8 cellular contexts compared by ENCODE assay signal in the genomic region with DNA sequence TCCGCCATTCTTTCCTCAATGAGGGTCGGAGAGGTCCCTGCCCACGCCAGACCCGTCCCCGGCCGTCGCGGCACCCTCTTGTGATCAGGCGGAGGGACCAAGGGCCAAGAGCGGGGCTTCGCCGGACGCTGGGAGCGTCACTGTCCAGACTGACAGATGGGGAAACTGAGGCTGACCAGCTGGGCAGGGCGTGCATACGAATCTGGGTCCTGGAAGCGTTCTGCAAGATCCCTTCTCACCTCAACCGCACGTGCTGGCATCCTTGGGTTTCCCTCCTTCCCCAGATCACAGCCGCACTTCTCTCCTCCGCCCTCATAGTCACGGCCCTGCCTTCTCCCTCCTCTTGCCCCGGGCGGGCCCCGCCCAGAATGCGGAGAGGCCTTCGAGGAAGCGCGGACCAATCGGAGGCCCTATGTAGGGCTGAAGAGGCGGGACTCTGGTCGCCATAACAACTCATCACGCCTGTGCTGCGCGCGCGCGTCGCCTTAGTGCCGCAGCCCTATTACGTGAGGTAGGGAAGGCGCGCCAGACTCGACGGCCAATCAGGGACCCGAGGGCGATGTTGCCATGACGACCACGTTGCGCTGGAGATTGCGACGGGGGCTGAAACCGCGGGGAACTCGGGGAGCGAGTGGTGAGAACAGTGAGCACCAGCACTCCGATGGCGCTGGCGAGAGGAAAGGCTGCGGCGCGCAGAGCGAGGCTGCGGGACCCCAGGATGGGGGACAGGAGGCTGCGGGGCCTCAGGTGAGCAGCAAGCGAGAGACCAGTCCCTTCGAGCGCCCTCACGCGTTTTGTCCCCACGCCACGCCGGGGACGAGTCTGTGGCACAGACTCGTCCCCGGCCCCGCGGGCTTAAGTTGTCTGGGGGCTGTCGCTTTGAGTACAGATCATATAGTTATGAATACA. TPM values are rescaled to one million over a fixed set of nuclear protein-coding genes. Genes with fewer than 3 reads are reported as not detected.
DNase-seq lines count a peak whose midpoint lies in the region; ATAC-seq, FAIRE-seq and TF ChIP-seq lines count a peak whose summit lies in the region.

No MANE protein-coding gene starts in this region.

- H3K9me3 Mint-ChIP-seq in T-cell, result no peaks in the 10 kb centered on the region

- peaks cover 22% of the 10 kb centered on the region for H3K27me3 ChIP-seq in left ventricle myocardium inferior (ENCODE audit: low read depth)

- POLR2A ChIA-PET in T-cell (lab: Charles Lee), result interaction anchor here in 1 of 2 donors (0.7 kb wide), 1 partner anchor 399 kb away, joined by 3 read pairs; no protein-coding TSS in a partner anchor

- peak; percentile 18 for TF ChIP-seq CTCF in left ventricle myocardium inferior (IDR thresholded peaks at IDR 0.05; ENCODE audit: borderline replicate concordance)

- H3K4me3 ChIP-seq in left ventricle myocardium inferior, result peak overlapping the region; percentile 74

- H3K27ac ChIP-seq in left ventricle myocardium inferior (replicated peaks), result peak overlapping the region; percentile 67

- peak overlapping the region; percentile 84 to 88 (median 86) for H3K4me3 Mint-ChIP-seq in T-cell

- H3K4me1 ChIP-seq in left ventricle myocardium inferior, result peaks cover 28% of the 10 kb centered on the region

- peaks cover 10 to 14% (median 14%) of the 10 kb centered on the region in 3 donors for H3K4me1 Mint-ChIP-seq in T-cell

- H3K27ac Mint-ChIP-seq in T-cell, result peak overlapping the region; percentile 84 to 88

- intact Hi-C loops in left ventricle myocardium inferior (cut with micrococcal nuclease), result no loop called here
- intact Hi-C loops in posterior vena cava (cut with DNase I), result no loop called here

- H3K36me3 ChIP-seq in left ventricle myocardium inferior, result no peaks in the 10 kb centered on the region

- H3K9me3 ChIP-seq in left ventricle myocardium inferior (replicated peaks), result no peaks in the 10 kb centered on the region

- no peaks in the 10 kb centered on the region for H3K36me3 Mint-ChIP-seq in T-cell

- CTCF ChIA-PET in T-cell (lab: Charles Lee), result no interaction called here

- peak; percentile 100 for DNase-seq in GM12892 (ENCODE audit: insufficient read length)
- DNase-seq in NCI-H146 (lab: John Stamatoyannopoulos, UW), result peak; percentile 100
- peak; percentile 95 to 100 (median 99) for DNase-seq in T-cell
- peak; percentile 97 for DNase-seq in amniotic stem cell (lab: John Stamatoyannopoulos, UW)
- peak; percentile 100 for DNase-seq in left ventricle myocardium inferior
- DNase-seq in posterior vena cava (ENCODE audit: low spot score), result peak; percentile 100
- peak; percentile 99 for DNase-seq in ureter (ENCODE audit: low spot score)

- peak; percentile 83; the same call in 1 of the 2 replicates for TF ChIP-seq POLR2A in GM12892 (IDR thresholded peaks at IDR 0.05; ENCODE audit: low read depth, low read length)

- peaks cover 5 to 16% of the 10 kb centered on the region in 2 donors for H3K27me3 Mint-ChIP-seq in T-cell

- ATAC-seq in HG02840 (IDR thresholded peaks at IDR 0.05; ENCODE audit: low FRiP score, unreplicated experiment) (peak; percentile 98), T-cell (replicated peaks in 1 of 4) (peak; percentile 96 to 99 (median 98))

- peak; percentile 99 for FAIRE-seq in GM12892 (lab: Jason Lieb, UNC)

RNA-seq across cellular contexts. Expression of a gene that starts 5.7 kb away (rescaled TPM):
- polyA plus RNA-seq in GM12892 (2012; ENCODE audit: missing spikeins), result not detected
- total RNA-seq in T-cell (1 to 10 TPM in 1 of 5 donors, under 1 TPM in 3, not detected in 1; 0.44 to 1.9 (median 0.51) TPM), left ventricle myocardium inferior (not detected), posterior vena cava (not detected), ureter (1.8 TPM)

RNA-seq across cellular contexts. Expression of a gene that starts 7.3 kb away (rescaled TPM):
- 4.0 TPM for polyA plus RNA-seq in GM12892 (2012; ENCODE audit: missing spikeins)
- total RNA-seq in T-cell (10 to 100 TPM in 2 of 5 donors, 1 to 10 TPM in 3; 4.3 to 13.3 (median 9.4) TPM), left ventricle myocardium inferior (16.8 TPM), posterior vena cava (10 to 100 TPM in 1 of 2 donors, 1 to 10 TPM in 1; 7.3 to 11.7 TPM), ureter (11.5 TPM)

RNA-seq across cellular contexts. Expression of a gene that starts 14.1 kb away (rescaled TPM):
- 2,354 TPM for polyA plus RNA-seq in GM12892 (2012; ENCODE audit: missing spikeins)
- total RNA-seq in T-cell (1,000 to 10,000 TPM; 1,332 to 1,813 (median 1,414) TPM), left ventricle myocardium inferior (496 TPM), posterior vena cava (100 to 1,000 TPM; 714 to 768 TPM), ureter (1,165 TPM)

RNA-seq across cellular contexts. Expression of a gene that starts 20.3 kb away (rescaled TPM):
- not detected for polyA plus RNA-seq in GM12892 (2012; ENCODE audit: missing spikeins)
- total RNA-seq in T-cell (1 to 10 TPM; 1.7 to 6.0 (median 5.0) TPM), left ventricle myocardium inferior (0.19 TPM), posterior vena cava (1 to 10 TPM in 1 of 2 donors, under 1 TPM in 1; 0.86 to 1.0 TPM), ureter (3.6 TPM)

RNA-seq across cellular contexts. Expression of a gene that starts 38.6 kb away (rescaled TPM):
- polyA plus RNA-seq in GM12892 (2012; ENCODE audit: missing spikeins), result 0.36 TPM
- 1 to 10 TPM in 4 of 5 donors, under 1 TPM in 1; 0.98 to 3.4 (median 2.2) TPM for total RNA-seq in T-cell
- total RNA-seq in left ventricle myocardium inferior, result 0.41 TPM
- under 1 TPM; 0.14 to 0.69 TPM for total RNA-seq in posterior vena cava
- 1.6 TPM for total RNA-seq in ureter

Comparison
In these comparisons a context has a peak if more than half of its experiments do, and no peak if none do; other contexts are left out.
1. Peak in every context shown above with its lines: DNase-seq, ATAC-seq, H3K4me3 ChIP-seq and H3K27ac ChIP-seq.